20 cellular contexts compared by ENCODE assay signal in the genomic region with DNA sequence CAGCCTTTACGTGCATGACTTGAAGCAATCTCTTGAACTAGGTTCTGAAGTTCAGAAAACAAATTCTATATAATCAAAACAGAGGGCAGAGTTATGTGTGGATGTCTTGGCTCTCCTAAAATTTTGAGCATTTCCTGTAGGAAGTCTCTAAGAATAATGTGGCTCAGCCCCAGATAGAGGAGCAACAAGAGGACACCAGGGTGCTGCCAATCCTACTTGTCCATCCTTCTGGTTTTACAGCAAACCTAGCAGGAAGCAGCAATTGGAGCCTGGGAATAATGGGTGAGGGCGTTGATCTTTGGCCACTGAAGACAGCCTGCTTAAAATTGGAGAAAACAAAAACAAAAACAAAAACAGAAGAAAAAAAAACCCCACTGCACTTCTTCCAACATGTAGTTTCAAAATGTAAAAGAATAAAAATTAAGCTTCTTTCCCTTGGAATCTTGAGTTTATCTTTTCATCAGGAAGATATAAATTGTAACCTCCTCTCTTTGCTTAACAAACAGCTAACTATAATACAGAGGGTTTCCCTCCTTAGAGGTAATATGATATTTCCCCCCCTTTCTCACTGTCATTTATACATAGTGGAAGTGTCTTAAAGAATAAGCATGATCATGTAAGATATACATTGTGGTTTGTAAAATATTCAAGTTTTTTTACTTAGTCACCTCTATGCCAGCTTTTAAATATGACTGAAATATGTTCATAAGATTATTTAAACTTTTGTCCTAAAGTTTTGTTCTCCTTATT.
DNase-seq lines count a peak whose midpoint lies in the region; ATAC-seq and TF ChIP-seq lines count a peak whose summit lies in the region.
"Had no signal": no experiment of that assay in that cellular context is flagged by ENCODE, and none has a peak within 500 bp of the region (broad histone marks: within the 10 kb centered on the region; RNA-seq: fewer than 3 reads in every experiment).

No MANE protein-coding gene starts in this region.

- H3K27me3 Mint-ChIP-seq in activated CD8-positive, alpha-beta T cell treated with anti-CD3 and anti-CD28 coated beads for 36 hours = peaks cover 15% of the 10 kb centered on the region

- H3K9ac ChIP-seq in muscle layer of colon (ENCODE audit: low read length) = no peak overlapping the region
- H3K9ac ChIP-seq: KMS-11, parathyroid adenoma had no signal

- no peak overlapping the region for H3K27ac Mint-ChIP-seq in activated CD8-positive, alpha-beta T cell treated with anti-CD3 and anti-CD28 coated beads for 36 hours
- H3K27ac Mint-ChIP-seq: activated naive CD4-positive, alpha-beta T cell treated with anti-CD3 and anti-CD28 coated beads, Interleukin-2, amount 10 ng/mL, durations not matched to agents 7 days and 5 days; naive thymus-derived CD4-positive, alpha-beta T cell had no signal

- TF ChIP-seq CTCF in A673 (conservative IDR thresholded peaks at IDR 0.05; ENCODE audit: low read depth, low read length) (no peak), testis (IDR thresholded peaks at IDR 0.05) (no peak), ascending aorta (IDR thresholded peaks at IDR 0.05) (no peak)
- no peak for TF ChIP-seq CTCF in activated CD8-positive, alpha-beta T cell treated with anti-CD3 and anti-CD28 coated beads for 36 hours (IDR thresholded peaks at IDR 0.05)

- DNase-seq in A673 (ENCODE audit: low spot score) = peak; percentile 81
- DNase-seq in NCI-H69 (lab: John Stamatoyannopoulos, UW) = peak; percentile 72
- DNase-seq in activated CD8-positive, alpha-beta T cell treated with anti-CD3 and anti-CD28 coated beads for 36 hours = no peak
- no peak for DNase-seq in testis
- DNase-seq in activated CD8-positive, alpha-beta memory T cell treated with anti-CD3 and anti-CD28 coated beads, Interleukin-2, amount 50 U/mL, for 48 hours = no peak
- DNase-seq in ascending aorta (ENCODE audit: low spot score in 2 of 2) = no peak
- DNase-seq: activated CD4-positive, alpha-beta T cell treated with anti-CD3 and anti-CD28 coated beads, Interleukin-2, amount 50 U/mL, for 48 hours; activated naive CD4-positive, alpha-beta T cell treated with anti-CD3 and anti-CD28 coated beads, Interleukin-2, amount 10 ng/mL, durations not matched to agents 7 days and 5 days; activated T-cell treated with anti-CD3 and anti-CD28 coated beads, Interleukin-2, amount 50 U/mL, for 1 hour; C1 segment of cervical spinal cord; heart right ventricle; naive thymus-derived CD4-positive, alpha-beta T cell; NCI-H1048; NCI-H2081; NCI-H446 had no signal

- H3K4me3 ChIP-seq in A673 (ENCODE audit: low read depth, low read length, poor library complexity, severe bottlenecking) (peak overlapping the region; percentile 1), ectodermal cell (ENCODE audit: insufficient read depth, low read depth, low read length) (no peak overlapping the region), muscle layer of colon (ENCODE audit: low read depth in 1 of 2, low read length in 2 of 2) (peak overlapping the region in 1 of 2 donors; percentile 9), testis (no peak overlapping the region), ascending aorta (no peak overlapping the region)
- H3K4me3 ChIP-seq: heart right ventricle had no signal

- POLR2A ChIA-PET in A673 (lab: Charles Lee; ENCODE audit: low non-redundant PET) = no interaction called here
- POLR2A ChIA-PET in activated CD8-positive, alpha-beta T cell treated with anti-CD3 and anti-CD28 coated beads for 36 hours (lab: Charles Lee) = no interaction called here

- H3K9me3 ChIP-seq in A673 (ENCODE audit: low read depth, low read length, poor library complexity, severe bottlenecking) (no peaks in the 10 kb centered on the region), ectodermal cell (ENCODE audit: control insufficient read depth, low read length) (no peaks in the 10 kb centered on the region), muscle layer of colon (ENCODE audit: low read length) (no peaks in the 10 kb centered on the region), testis (no peaks in the 10 kb centered on the region), ascending aorta (no peaks in the 10 kb centered on the region)
- H3K9me3 ChIP-seq: heart right ventricle had no signal

- CTCF ChIA-PET in A673 (lab: Charles Lee) = no interaction called here
- CTCF ChIA-PET in activated CD8-positive, alpha-beta T cell treated with anti-CD3 and anti-CD28 coated beads for 36 hours (lab: Charles Lee) = interaction anchor here (1.1 kb wide), 1 partner anchor 33 kb away, joined by 5 read pairs; no protein-coding TSS in a partner anchor

- H3K36me3 Mint-ChIP-seq in activated CD8-positive, alpha-beta T cell treated with anti-CD3 and anti-CD28 coated beads for 36 hours (ENCODE audit: low read depth) = no peaks in the 10 kb centered on the region
- H3K36me3 Mint-ChIP-seq: activated naive CD4-positive, alpha-beta T cell treated with anti-CD3 and anti-CD28 coated beads, Interleukin-2, amount 10 ng/mL, durations not matched to agents 7 days and 5 days; naive thymus-derived CD4-positive, alpha-beta T cell had no signal

- H3K36me3 ChIP-seq in A673 (ENCODE audit: insufficient read depth, low read length, poor library complexity, severe bottlenecking) (no peaks in the 10 kb centered on the region), ectodermal cell (ENCODE audit: control insufficient read depth, insufficient read depth, low read length) (no peaks in the 10 kb centered on the region), muscle layer of colon (ENCODE audit: insufficient read depth, low read length) (no peaks in the 10 kb centered on the region), testis (ENCODE audit: low read depth, missing control alignments) (no peaks in the 10 kb centered on the region), ascending aorta (no peaks in the 10 kb centered on the region)
- H3K36me3 ChIP-seq: heart right ventricle had no signal

- intact Hi-C loops in A673 (cut with micrococcal nuclease; ENCODE audit: unreplicated experiment) = loop anchor here (5.0 kb wide), 1 partner anchor 736 kb away; no protein-coding TSS in a partner anchor
- intact Hi-C loops in activated CD8-positive, alpha-beta T cell treated with anti-CD3 and anti-CD28 coated beads for 36 hours (cut with micrococcal nuclease) = loop anchor here (10.0 kb wide), 1 partner anchor 648 kb away; no protein-coding TSS in a partner anchor
- intact Hi-C loops in testis (cut with DNase I; ENCODE audit: low total_unique reads) = no loop called here
- intact Hi-C loops in ascending aorta (cut with DNase I) = no loop called here

- no peaks in the 10 kb centered on the region for H3K9me3 Mint-ChIP-seq in activated CD8-positive, alpha-beta T cell treated with anti-CD3 and anti-CD28 coated beads for 36 hours
- H3K9me3 Mint-ChIP-seq: activated naive CD4-positive, alpha-beta T cell treated with anti-CD3 and anti-CD28 coated beads, Interleukin-2, amount 10 ng/mL, durations not matched to agents 7 days and 5 days; naive thymus-derived CD4-positive, alpha-beta T cell had no signal

- peaks cover 60% of the 10 kb centered on the region for H3K4me1 ChIP-seq in A673 (ENCODE audit: insufficient read depth, low read length, poor library complexity, severe bottlenecking)
- peaks cover 4% of the 10 kb centered on the region for H3K4me1 ChIP-seq in ectodermal cell (ENCODE audit: control insufficient read depth, insufficient read depth, low read length)
- H3K4me1 ChIP-seq in muscle layer of colon (ENCODE audit: insufficient read depth, low read length) = peaks cover 29% of the 10 kb centered on the region
- no peaks in the 10 kb centered on the region for H3K4me1 ChIP-seq in testis
- no peaks in the 10 kb centered on the region for H3K4me1 ChIP-seq in ascending aorta
- H3K4me1 ChIP-seq: parathyroid adenoma had no signal

- BruUV-seq in A673 (replicated peaks; lab: Mats Ljungman, UMichigan) = TSS peak; percentile 12

- H3K4me1 Mint-ChIP-seq in activated CD8-positive, alpha-beta T cell treated with anti-CD3 and anti-CD28 coated beads for 36 hours (ENCODE audit: low read depth) = no peaks in the 10 kb centered on the region
- H3K4me1 Mint-ChIP-seq: activated naive CD4-positive, alpha-beta T cell treated with anti-CD3 and anti-CD28 coated beads, Interleukin-2, amount 10 ng/mL, durations not matched to agents 7 days and 5 days; naive thymus-derived CD4-positive, alpha-beta T cell had no signal

- ATAC-seq in activated CD8-positive, alpha-beta T cell treated with anti-CD3 and anti-CD28 coated beads for 36 hours = no peak
- ATAC-seq: naive thymus-derived CD4-positive, alpha-beta T cell had no signal

- no peak overlapping the region for H3K4me3 Mint-ChIP-seq in activated CD8-positive, alpha-beta T cell treated with anti-CD3 and anti-CD28 coated beads for 36 hours
- H3K4me3 Mint-ChIP-seq: activated naive CD4-positive, alpha-beta T cell treated with anti-CD3 and anti-CD28 coated beads, Interleukin-2, amount 10 ng/mL, durations not matched to agents 7 days and 5 days; naive thymus-derived CD4-positive, alpha-beta T cell had no signal

- peak overlapping the region; percentile 78 for H3K27ac ChIP-seq in A673 (ENCODE audit: low read depth, low read length, poor library complexity, severe bottlenecking)
- H3K27ac ChIP-seq in ectodermal cell (ENCODE audit: insufficient read depth, low read depth, low read length, poor library complexity, severe bottlenecking) = peak overlapping the region; percentile 4
- peak overlapping the region; percentile 48 for H3K27ac ChIP-seq in muscle layer of colon (ENCODE audit: low read depth, low read length)
- H3K27ac ChIP-seq in testis = no peak overlapping the region
- no peak overlapping the region for H3K27ac ChIP-seq in ascending aorta
- H3K27ac ChIP-seq: heart right ventricle, KMS-11, parathyroid adenoma, VCaP had no signal

- no peak for TF ChIP-seq POLR2A in testis (IDR thresholded peaks at IDR 0.05)

- 0 to 12% methylated on average over 1 to 2 of the region's 2 CpGs for WGBS in ectodermal cell, 2 experiments
- WGBS in testis, 2 donors = 70 to 74% methylated on average over 2 of the region's 2 CpGs

- H3K27me3 ChIP-seq in A673 (replicated peaks; ENCODE audit: insufficient read depth, low read depth, low read length, poor library complexity) = no peaks in the 10 kb centered on the region
- H3K27me3 ChIP-seq in ectodermal cell (ENCODE audit: control insufficient read depth, insufficient read depth, low read length, poor library complexity, severe bottlenecking) = no peaks in the 10 kb centered on the region
- H3K27me3 ChIP-seq in muscle layer of colon (ENCODE audit: control insufficient read depth in 1 of 2, insufficient read depth in 2 of 2, low read length in 2 of 2) = no peaks in the 10 kb centered on the region
- H3K27me3 ChIP-seq in testis = no peaks in the 10 kb centered on the region
- H3K27me3 ChIP-seq in ascending aorta = no peaks in the 10 kb centered on the region
- H3K27me3 ChIP-seq: heart right ventricle had no signal

Comparison
In these comparisons a context has a peak if more than half of its experiments do, and no peak if none do; other contexts are left out.
1. DNase-seq: peak in A673 (single experiment) and NCI-H69 (single experiment); none in activated CD8-positive, alpha-beta T cell treated with anti-CD3 and anti-CD28 coated beads for 36 hours (single experiment), testis (single experiment), activated CD8-positive, alpha-beta memory T cell treated with anti-CD3 and anti-CD28 coated beads, Interleukin-2, amount 50 U/mL, for 48 hours (single experiment) and ascending aorta (0 of 2).
2. H3K27ac ChIP-seq: peak in A673 (single experiment), ectodermal cell (single experiment) and muscle layer of colon (single experiment); none in testis (0 of 2) and ascending aorta (0 of 2).
3. intact Hi-C loops: an anchor here in A673 (5.0 kb wide) and activated CD8-positive, alpha-beta T cell treated with anti-CD3 and anti-CD28 coated beads for 36 hours (10.0 kb wide); none called in testis and ascending aorta.